1 cellular context compared by ENCODE assay signal in the genomic region with DNA sequence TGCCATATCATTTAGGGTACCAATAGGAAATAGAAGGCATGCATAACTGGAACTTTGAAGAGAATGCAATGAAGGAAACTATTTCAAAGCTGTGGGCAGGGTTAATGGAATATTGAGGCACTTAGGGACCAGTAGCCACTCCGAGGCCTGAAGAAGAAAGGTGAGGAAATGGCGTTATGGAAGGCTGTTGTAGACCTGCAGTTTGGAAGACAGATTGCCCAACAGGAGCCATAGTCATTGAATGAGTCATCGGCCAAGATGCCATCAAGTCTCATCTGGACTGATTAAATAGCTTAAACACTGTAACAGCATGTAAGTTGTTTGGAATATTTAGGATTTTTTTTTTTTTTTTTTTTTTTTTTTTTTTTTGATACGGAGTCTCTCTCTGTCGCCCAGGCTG.
TF ChIP-seq lines count a peak whose summit lies in the region.

No MANE protein-coding gene starts in this region.

TF ChIP-seq in SK-N-SH treated with all-trans-retinoic acid at 6 μM for 48 hours, 23 proteins besides CTCF, POLR2A, EP300 and RAD21 (continued from another document):
- TF ChIP-seq, protein P1, sequence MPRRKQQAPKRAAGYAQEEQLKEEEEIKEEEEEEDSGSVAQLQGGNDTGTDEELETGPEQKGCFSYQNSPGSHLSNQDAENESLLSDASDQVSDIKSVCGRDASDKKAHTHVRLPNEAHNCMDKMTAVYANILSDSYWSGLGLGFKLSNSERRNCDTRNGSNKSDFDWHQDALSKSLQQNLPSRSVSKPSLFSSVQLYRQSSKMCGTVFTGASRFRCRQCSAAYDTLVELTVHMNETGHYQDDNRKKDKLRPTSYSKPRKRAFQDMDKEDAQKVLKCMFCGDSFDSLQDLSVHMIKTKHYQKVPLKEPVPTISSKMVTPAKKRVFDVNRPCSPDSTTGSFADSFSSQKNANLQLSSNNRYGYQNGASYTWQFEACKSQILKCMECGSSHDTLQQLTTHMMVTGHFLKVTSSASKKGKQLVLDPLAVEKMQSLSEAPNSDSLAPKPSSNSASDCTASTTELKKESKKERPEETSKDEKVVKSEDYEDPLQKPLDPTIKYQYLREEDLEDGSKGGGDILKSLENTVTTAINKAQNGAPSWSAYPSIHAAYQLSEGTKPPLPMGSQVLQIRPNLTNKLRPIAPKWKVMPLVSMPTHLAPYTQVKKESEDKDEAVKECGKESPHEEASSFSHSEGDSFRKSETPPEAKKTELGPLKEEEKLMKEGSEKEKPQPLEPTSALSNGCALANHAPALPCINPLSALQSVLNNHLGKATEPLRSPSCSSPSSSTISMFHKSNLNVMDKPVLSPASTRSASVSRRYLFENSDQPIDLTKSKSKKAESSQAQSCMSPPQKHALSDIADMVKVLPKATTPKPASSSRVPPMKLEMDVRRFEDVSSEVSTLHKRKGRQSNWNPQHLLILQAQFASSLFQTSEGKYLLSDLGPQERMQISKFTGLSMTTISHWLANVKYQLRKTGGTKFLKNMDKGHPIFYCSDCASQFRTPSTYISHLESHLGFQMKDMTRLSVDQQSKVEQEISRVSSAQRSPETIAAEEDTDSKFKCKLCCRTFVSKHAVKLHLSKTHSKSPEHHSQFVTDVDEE (CRISPR knock-in tag; IDR thresholded peaks at IDR 0.05): no peak
- no peak for TF ChIP-seq ISL1 (CRISPR knock-in tag; IDR thresholded peaks at IDR 0.05)
- no peak for TF ChIP-seq ZFP3 (CRISPR knock-in tag; IDR thresholded peaks at IDR 0.05)
- TF ChIP-seq, protein P2, sequence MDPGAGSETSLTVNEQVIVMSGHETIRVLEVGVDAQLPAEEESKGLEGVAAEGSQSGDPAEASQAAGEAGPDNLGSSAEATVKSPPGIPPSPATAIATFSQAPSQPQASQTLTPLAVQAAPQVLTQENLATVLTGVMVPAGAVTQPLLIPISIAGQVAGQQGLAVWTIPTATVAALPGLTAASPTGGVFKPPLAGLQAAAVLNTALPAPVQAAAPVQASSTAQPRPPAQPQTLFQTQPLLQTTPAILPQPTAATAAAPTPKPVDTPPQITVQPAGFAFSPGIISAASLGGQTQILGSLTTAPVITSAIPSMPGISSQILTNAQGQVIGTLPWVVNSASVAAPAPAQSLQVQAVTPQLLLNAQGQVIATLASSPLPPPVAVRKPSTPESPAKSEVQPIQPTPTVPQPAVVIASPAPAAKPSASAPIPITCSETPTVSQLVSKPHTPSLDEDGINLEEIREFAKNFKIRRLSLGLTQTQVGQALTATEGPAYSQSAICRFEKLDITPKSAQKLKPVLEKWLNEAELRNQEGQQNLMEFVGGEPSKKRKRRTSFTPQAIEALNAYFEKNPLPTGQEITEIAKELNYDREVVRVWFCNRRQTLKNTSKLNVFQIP (CRISPR knock-in tag; IDR thresholded peaks at IDR 0.05; ENCODE audit: borderline replicate concordance, low read depth): no peak
- TF ChIP-seq ZNF70 (CRISPR knock-in tag; IDR thresholded peaks at IDR 0.05): no peak
- no peak for TF ChIP-seq PPARA (CRISPR knock-in tag; IDR thresholded peaks at IDR 0.05; ENCODE audit: borderline replicate concordance)
